23 cellular contexts compared by ENCODE assay signal in the genomic region with DNA sequence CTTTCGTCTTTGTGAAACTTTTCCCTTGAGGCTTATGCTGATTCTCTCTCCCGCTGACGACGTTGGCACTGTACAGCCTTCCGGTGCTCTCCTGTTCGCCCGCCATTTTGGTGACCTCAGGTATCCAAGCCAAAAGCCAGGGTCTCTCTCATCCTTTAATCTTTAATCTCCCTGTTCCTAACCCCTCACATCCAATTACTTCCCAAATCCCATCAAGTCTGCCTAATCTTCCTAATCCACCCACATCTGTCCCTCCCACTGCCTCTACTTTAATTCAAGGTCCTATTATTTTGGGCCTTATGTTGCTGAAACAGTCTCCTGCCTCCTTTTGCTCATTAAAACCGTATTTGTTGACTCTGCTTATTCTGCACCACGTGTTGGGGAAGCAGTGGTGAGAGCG. TPM values are rescaled to one million over a fixed set of nuclear protein-coding genes. Genes with fewer than 3 reads are reported as not detected.
DNase-seq lines count a peak whose midpoint lies in the region; FAIRE-seq and TF ChIP-seq lines count a peak whose summit lies in the region.
"Had no signal": no experiment of that assay in that cellular context is flagged by ENCODE, and none has a peak within 500 bp of the region (broad histone marks: within the 10 kb centered on the region; RNA-seq: fewer than 3 reads in every experiment).

No MANE protein-coding gene starts in this region.

- CTCF ChIA-PET in CD4-positive, alpha-beta memory T cell (lab: Charles Lee; ENCODE audit: partially characterized antibody) = no interaction called here

- H3K9me3 ChIP-seq in WERI-Rb-1 (ENCODE audit: severe bottlenecking) (no peaks in the 10 kb centered on the region), kidney (ENCODE audit: control insufficient read depth in 1 of 2, low read length in 2 of 2) (no peaks in the 10 kb centered on the region)
- no peaks in the 10 kb centered on the region for H3K9me3 ChIP-seq in CD4-positive, alpha-beta memory T cell (ENCODE audit: control insufficient read depth in 1 of 2, low read length in 2 of 2)
- H3K9me3 ChIP-seq: BE2C had no signal

- H3K27ac Mint-ChIP-seq in CD4-positive, alpha-beta memory T cell = no peak overlapping the region
- H3K27ac Mint-ChIP-seq: CD4-positive, alpha-beta T cell; H9 had no signal

- no peaks in the 10 kb centered on the region for H3K4me1 ChIP-seq in kidney (ENCODE audit: control insufficient read depth in 1 of 2, insufficient read depth in 1 of 2, low read depth in 1 of 2, low read length in 2 of 2)
- H3K4me1 ChIP-seq in CD4-positive, alpha-beta memory T cell (ENCODE audit: insufficient read depth, low read length) = no peaks in the 10 kb centered on the region
- H3K4me1 ChIP-seq: BE2C had no signal

- POLR2A ChIA-PET in CD4-positive, alpha-beta memory T cell (lab: Charles Lee; ENCODE audit: partially characterized antibody) = no interaction called here

- no peaks in the 10 kb centered on the region for H3K9me3 Mint-ChIP-seq in CD4-positive, alpha-beta memory T cell
- H3K9me3 Mint-ChIP-seq: CD4-positive, alpha-beta T cell; H9; IgD-negative memory B cell had no signal

- no peak overlapping the region for H3K4me3 Mint-ChIP-seq in CD4-positive, alpha-beta memory T cell
- H3K4me3 Mint-ChIP-seq: CD4-positive, alpha-beta T cell; H9; IgD-negative memory B cell had no signal

- H3K9ac ChIP-seq in kidney (ENCODE audit: low read length in 2 of 2) = no peak overlapping the region

- H3K4me1 Mint-ChIP-seq in CD4-positive, alpha-beta memory T cell = peaks cover 0 to 2% (median 0%) of the 10 kb centered on the region in 4 donors
- H3K4me1 Mint-ChIP-seq: H9 had no signal

- H3K36me3 Mint-ChIP-seq in CD4-positive, alpha-beta memory T cell = peaks cover 30 to 42% of the 10 kb centered on the region in 2 donors

- H3K27me3 ChIP-seq in WERI-Rb-1 (ENCODE audit: insufficient read depth, low read depth, severe bottlenecking) = no peaks in the 10 kb centered on the region
- no peaks in the 10 kb centered on the region for H3K27me3 ChIP-seq in CD4-positive, alpha-beta memory T cell (ENCODE audit: insufficient read depth, low read length)
- H3K27me3 ChIP-seq: BE2C had no signal

- H3K36me3 ChIP-seq in WERI-Rb-1 (peaks cover 12% of the 10 kb centered on the region), kidney (ENCODE audit: control insufficient read depth in 1 of 2, insufficient read depth in 2 of 2, low read length in 2 of 2) (no peaks in the 10 kb centered on the region)
- H3K36me3 ChIP-seq in CD4-positive, alpha-beta memory T cell (ENCODE audit: insufficient read depth, low read length) = no peaks in the 10 kb centered on the region
- H3K36me3 ChIP-seq: BE2C had no signal

- peak; percentile 48 for FAIRE-seq in GM19239 (lab: Jason Lieb, UNC)
- no peak for FAIRE-seq in kidney (lab: Jason Lieb, UNC)
- FAIRE-seq: A204.1, GM12878, HepG2 had no signal

- H3K27me3 Mint-ChIP-seq in CD4-positive, alpha-beta memory T cell = no peaks in the 10 kb centered on the region
- H3K27me3 Mint-ChIP-seq: IgD-negative memory B cell had no signal

- intact Hi-C loops in kidney (cut with DNase I) = no loop called here
- intact Hi-C loops in CD4-positive, alpha-beta memory T cell (cut with micrococcal nuclease) = no loop called here

- no peak for TF ChIP-seq CTCF in WERI-Rb-1 (IDR thresholded peaks at IDR 0.05; ENCODE audit: low read depth, low read length)
- no peak for TF ChIP-seq CTCF in kidney (IDR thresholded peaks at IDR 0.05; ENCODE audit: borderline replicate concordance, extremely low read depth, insufficient read depth)

- H3K4me3 ChIP-seq in WERI-Rb-1 (ENCODE audit: low read depth, low read length) (no peak overlapping the region), kidney (ENCODE audit: low read length in 2 of 2) (no peak overlapping the region)
- H3K4me3 ChIP-seq in CD4-positive, alpha-beta memory T cell (ENCODE audit: low read length in 2 of 2) = no peak overlapping the region
- H3K4me3 ChIP-seq: GM12878 had no signal

- DNase-seq in GM19239 (ENCODE audit: insufficient read length, low spot score) (no peak), NCI-H524 treated with DMSO at 0.1 percent for 48 hours (lab: John Stamatoyannopoulos, UW) (peak; percentile 50), WERI-Rb-1 (peak; percentile 76), kidney (no peak), mucosa of gallbladder (ENCODE audit: low spot score) (no peak), NOMO-1 treated with dmso at 0.1 percent for 144 hours (lab: John Stamatoyannopoulos, UW; ENCODE audit: unreplicated experiment) (no peak)
- DNase-seq in CD4-positive, alpha-beta memory T cell = no peak
- DNase-seq: ACHN; BE2C; C1 segment of cervical spinal cord; CD4-positive, alpha-beta T cell; DMS 273 treated with DMSO at 0.1 percent for 48 hours; DMS53; DND-41; EL; GOT3; H9; KG1 had no signal

- no peak overlapping the region for H3K27ac ChIP-seq in WERI-Rb-1
- H3K27ac ChIP-seq in kidney (ENCODE audit: low read depth in 2 of 2, low read length in 2 of 2) = no peak overlapping the region
- no peak overlapping the region for H3K27ac ChIP-seq in CD4-positive, alpha-beta memory T cell (ENCODE audit: low read depth, low read length)

RNA-seq across cellular contexts. Expression of gene WRAP53, which starts 7.3 kb away (rescaled TPM):
- total RNA-seq in kidney (6.5 TPM), mucosa of gallbladder (9.0 TPM)
- polyA plus RNA-seq in kidney (ENCODE audit: insufficient read depth, low read depth, low replicate concordance) = 10.8 TPM
- total RNA-seq in CD4-positive, alpha-beta memory T cell = 10 to 100 TPM; 11.9 to 12.5 TPM
- polyA plus RNA-seq in CD4-positive, alpha-beta memory T cell = 10 to 100 TPM in 1 of 2 donors, 1 to 10 TPM in 1; 9.8 to 13.1 TPM

RNA-seq across cellular contexts. Expression of gene TP53, which starts 8.3 kb away (rescaled TPM):
- total RNA-seq in kidney (66.9 TPM), mucosa of gallbladder (48.7 TPM)
- polyA plus RNA-seq in kidney (ENCODE audit: insufficient read depth, low read depth, low replicate concordance) = 14.8 TPM
- total RNA-seq in CD4-positive, alpha-beta memory T cell = 10 to 100 TPM; 89.1 to 97.4 TPM
- 10 to 100 TPM; 15.9 to 35.3 TPM for polyA plus RNA-seq in CD4-positive, alpha-beta memory T cell

RNA-seq across cellular contexts. Expression of gene EFNB3, which starts 9.4 kb away (rescaled TPM):
- total RNA-seq in kidney (3.5 TPM), mucosa of gallbladder (1.6 TPM)
- polyA plus RNA-seq in kidney (ENCODE audit: insufficient read depth, low read depth, low replicate concordance) = 2.3 TPM
- total RNA-seq in CD4-positive, alpha-beta memory T cell = under 1 TPM; 0.09 to 0.11 TPM
- polyA plus RNA-seq in CD4-positive, alpha-beta memory T cell = not detected
- total RNA-seq: CD4-positive, alpha-beta T cell had no signal
- polyA plus RNA-seq: IgD-negative memory B cell had no signal

RNA-seq across cellular contexts. Expression of gene DNAH2, which starts 22.0 kb away (rescaled TPM):
- total RNA-seq in kidney = 0.66 TPM
- 0.17 TPM for polyA plus RNA-seq in kidney (ENCODE audit: insufficient read depth, low read depth, low replicate concordance)
- 0.95 TPM for total RNA-seq in mucosa of gallbladder
- not detected for total RNA-seq in CD4-positive, alpha-beta memory T cell
- not detected for polyA plus RNA-seq in CD4-positive, alpha-beta memory T cell
- total RNA-seq: CD4-positive, alpha-beta T cell; GM12878; HepG2 had no signal
- polyA plus RNA-seq: GM12878, HepG2, IgD-negative memory B cell had no signal

RNA-seq across cellular contexts. Expression of gene ATP1B2, which starts 44.9 kb away (rescaled TPM):
- total RNA-seq in kidney (7.6 TPM), mucosa of gallbladder (7.7 TPM)
- 12.8 TPM for polyA plus RNA-seq in kidney (ENCODE audit: insufficient read depth, low read depth, low replicate concordance)
- total RNA-seq in CD4-positive, alpha-beta memory T cell = under 1 TPM; 0.22 to 0.52 TPM
- polyA plus RNA-seq in CD4-positive, alpha-beta memory T cell = not detected
- total RNA-seq: G401, HepG2 had no signal
- polyA plus RNA-seq: HepG2, IgD-negative memory B cell had no signal

Comparison
In these comparisons a context has a peak if more than half of its experiments do, and no peak if none do; other contexts are left out.
1. DNase-seq: peak in NCI-H524 treated with DMSO at 0.1 percent for 48 hours (single experiment) and WERI-Rb-1 (single experiment); none in GM19239 (single experiment), kidney (single experiment), mucosa of gallbladder (single experiment), NOMO-1 treated with dmso at 0.1 percent for 144 hours (single experiment) and CD4-positive, alpha-beta memory T cell (0 of 5).